In the genomic region with DNA sequence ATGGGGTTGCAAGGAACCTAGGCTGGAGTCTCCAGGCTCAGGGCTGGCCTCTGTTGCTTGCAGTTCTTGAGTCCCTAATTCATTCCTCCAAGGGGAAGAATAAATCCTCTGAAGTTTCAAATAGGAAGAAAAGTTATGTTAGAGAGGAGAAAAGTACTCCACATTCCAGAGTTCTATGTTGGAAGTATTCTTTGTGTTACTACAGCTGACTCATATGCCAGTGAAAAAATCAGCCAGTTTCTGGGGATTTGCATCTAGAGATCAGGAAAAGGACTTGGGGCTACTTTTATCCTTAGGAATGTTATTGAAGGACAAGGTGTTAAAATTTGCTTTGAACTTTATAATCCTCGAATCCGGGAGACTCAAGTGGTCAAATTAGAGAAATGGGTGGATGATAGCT, we compare ENCODE assay signal across 21 cellular contexts.
"Had no signal": no experiment of that assay in that cellular context is flagged by ENCODE, and none has a peak within 500 bp of the region (broad histone marks: within the 10 kb centered on the region; RNA-seq: fewer than 3 reads in every experiment).

No MANE protein-coding gene starts in this region.

- H3K4me1 ChIP-seq: breast epithelium, lower lobe of right lung, sigmoid colon had no signal

- H3K27me3 ChIP-seq: pancreas, sigmoid colon, stomach had no signal

- H3K36me3 Mint-ChIP-seq: naive B cell had no signal

- H3K27ac Mint-ChIP-seq: activated CD4-positive, alpha-beta T cell treated with anti-CD3 and anti-CD28 coated beads, Interleukin-2, amount 10 ng/mL, durations not matched to agents 7 days and 5 days; activated naive CD8-positive, alpha-beta T cell; activated T-cell treated with anti-CD3 and anti-CD28 coated beads, Interleukin-2, amount 50 U/mL, for 72 hours; immature natural killer cell; naive B cell had no signal

- H3K27ac ChIP-seq: breast epithelium, lower lobe of right lung, sigmoid colon, stomach, thoracic aorta had no signal

- H3K4me3 ChIP-seq: breast epithelium, lower lobe of right lung, pancreas, sigmoid colon, stomach, thoracic aorta had no signal

- H3K4me3 Mint-ChIP-seq: activated CD4-positive, alpha-beta T cell treated with anti-CD3 and anti-CD28 coated beads, Interleukin-2, amount 10 ng/mL, durations not matched to agents 7 days and 5 days; activated naive CD8-positive, alpha-beta T cell; activated T-cell treated with anti-CD3 and anti-CD28 coated beads, Interleukin-2, amount 50 U/mL, for 72 hours; immature natural killer cell; naive B cell had no signal

- H3K36me3 ChIP-seq: breast epithelium, lower lobe of right lung, pancreas, sigmoid colon, stomach, thoracic aorta had no signal

- H3K9me3 ChIP-seq: breast epithelium, lower lobe of right lung, pancreas, sigmoid colon, thoracic aorta had no signal

- DNase-seq: activated CD4-positive, alpha-beta T cell treated with anti-CD3 and anti-CD28 coated beads, Interleukin-2, amount 10 ng/mL, durations not matched to agents 7 days and 5 days; activated CD4-positive, CD25-positive, alpha-beta regulatory T cell; activated CD8-positive, alpha-beta memory T cell treated with anti-CD3 and anti-CD28 coated beads, Interleukin-2, amount 50 U/mL, for 48 hours; activated gamma-delta T cell treated with Interleukin-2 at 50 U/mL for 16 hours; activated T-cell treated with anti-CD3 and anti-CD28 coated beads, Interleukin-2, amount 50 U/mL, for 72 hours; anterior cingulate cortex; cerebellar nuclear complex; effector memory CD4-positive, alpha-beta T cell; head of caudate nucleus; immature natural killer cell; left colon; lower lobe of right lung; naive B cell; pancreas; sigmoid colon; stimulated activated CD4-positive, alpha-beta T cell treated with anti-CD3 and anti-CD28 coated beads, Interleukin-12 subunit alpha, Interleukin-12 subunit beta, amount 100 ng/mL, for 4 hours; stimulated activated CD4-positive, alpha-beta T cell treated with anti-CD3 and anti-CD28 coated beads, Interleukin-2, amount 100 ng/mL, for 24 hours; stomach had no signal

- H3K9me3 Mint-ChIP-seq: activated T-cell treated with anti-CD3 and anti-CD28 coated beads, Interleukin-2, amount 50 U/mL, for 72 hours; immature natural killer cell; naive B cell had no signal
